ENCODE assay signal across 5 cellular contexts in genomic region chr20:35517767-35518166, GRCh38. TPM values are rescaled to one million over a fixed set of nuclear protein-coding genes. Genes with fewer than 3 reads are reported as not detected.
"Had no signal": no experiment of that assay in that cellular context is flagged by ENCODE, and none has a peak within 500 bp of the region (broad histone marks: within the 10 kb centered on the region; RNA-seq: fewer than 3 reads in every experiment).

No MANE protein-coding gene starts in this region.

RNA-seq across cellular contexts. Expression of gene C20orf173, which starts 11.7 kb away (rescaled TPM):
- total RNA-seq: HT-29, HT1080, IMR-90, K562 had no signal
- polyA plus RNA-seq: IgD-negative memory B cell, IMR-90, K562 had no signal
